Comparison of ENCODE assay signal across 10 cellular contexts in genomic region chr20:63854069-63854765, GRCh38. TPM values are rescaled to one million over a fixed set of nuclear protein-coding genes. Genes with fewer than 3 reads are reported as not detected.
DNase-seq lines count a peak whose midpoint lies in the region; ATAC-seq and TF ChIP-seq lines count a peak whose summit lies in the region.
"Had no signal": no experiment of that assay in that cellular context is flagged by ENCODE, and none has a peak within 500 bp of the region (broad histone marks: within the 10 kb centered on the region; RNA-seq: fewer than 3 reads in every experiment).

No MANE protein-coding gene starts in this region.

- TF ChIP-seq CTCF in PC-3 (conservative IDR thresholded peaks at IDR 0.05; ENCODE audit: low read depth, low read length) (no peak), heart left ventricle (IDR thresholded peaks at IDR 0.05) (no peak)

- H3K9me3 ChIP-seq in PC-3 (ENCODE audit: low read length) (no peaks in the 10 kb centered on the region), heart left ventricle (no peaks in the 10 kb centered on the region)

- H3K36me3 ChIP-seq in PC-3 (ENCODE audit: low read depth, low read length) (no peaks in the 10 kb centered on the region), heart left ventricle (no peaks in the 10 kb centered on the region)

- WGBS in heart left ventricle, 4 donors: 7 to 26% (median 13%) methylated on average over 8 to 17 of the region's 17 CpGs

- peak; percentile 31 for DNase-seq in EH (ENCODE audit: low read depth)
- DNase-seq in PC-3: no peak
- DNase-seq in heart left ventricle: peak; percentile 61 to 74 (median 70)
- DNase-seq in pons (ENCODE audit: low spot score): peak; percentile 32
- DNase-seq in stimulated activated CD4-positive, alpha-beta T cell treated with anti-CD3 and anti-CD28 coated beads, Interleukin-4, amount 100 ng/mL, for 4 hours: no peak
- DNase-seq in hepatic stellate cell (ENCODE audit: low spot score): no peak
- DNase-seq in superior temporal gyrus (ENCODE audit: extremely low spot score): no peak
- DNase-seq: activated naive CD8-positive, alpha-beta T cell treated with anti-CD3 and anti-CD28 coated beads for 36 hours had no signal

- POLR2A ChIA-PET in PC-3 (lab: Charles Lee; ENCODE audit: unreplicated experiment): interaction anchor here (0.6 to 0.7 kb wide), 2 partner anchors 35 to 50 kb away, joined by 3 read pairs; no protein-coding TSS in a partner anchor

- H3K4me1 ChIP-seq in PC-3 (ENCODE audit: insufficient read depth, low read length) (no peaks in the 10 kb centered on the region), heart left ventricle (peaks cover 23 to 72% (median 55%) of the 10 kb centered on the region in 12 donors)

- no peak overlapping the region for H2AFZ ChIP-seq in PC-3 (ENCODE audit: low read length)

- H3K4me3 ChIP-seq in PC-3 (ENCODE audit: low read length) (no peak overlapping the region), heart left ventricle (peak overlapping the region in 9 of 12 donors; percentile 33 to 43 (median 38))
- H3K4me3 ChIP-seq: SK-N-MC had no signal

- ATAC-seq in PC-3: peak; percentile 13
- peak; percentile 23 to 45 (median 32) for ATAC-seq in heart left ventricle
- no peak for ATAC-seq in HG02852 (IDR thresholded peaks at IDR 0.05; ENCODE audit: unreplicated experiment)

- TF ChIP-seq POLR2A in heart left ventricle (IDR thresholded peaks at IDR 0.05): peak in 1 of 2 donors; percentile 28

- H3K27ac ChIP-seq in PC-3 (ENCODE audit: low read length) (no peak overlapping the region), heart left ventricle (peak overlapping the region; percentile 82 to 96 (median 90))
- H3K27ac ChIP-seq: SK-N-MC had no signal

- BruUV-seq in PC-3 (replicated peaks; lab: Mats Ljungman, UMichigan): no TSS peak

- intact Hi-C loops in PC-3 (cut with micrococcal nuclease): no loop called here
- intact Hi-C loops in heart left ventricle (cut with DNase I): loop anchor here in 1 of 10 donors (2.0 kb wide), 1 partner anchor 23 kb away; the partner anchor contains the start of gene ZBTB46

- no peaks in the 10 kb centered on the region for H3K9me2 ChIP-seq in PC-3 (replicated peaks; ENCODE audit: low read length)

- no peak overlapping the region for H3K4me2 ChIP-seq in PC-3 (ENCODE audit: low read length)

- H3K9ac ChIP-seq in PC-3 (ENCODE audit: low read length): no peak overlapping the region

- H4K20me1 ChIP-seq in PC-3 (ENCODE audit: low read length): no peaks in the 10 kb centered on the region

- peaks cover 3% of the 10 kb centered on the region for H3F3A ChIP-seq in PC-3 (ENCODE audit: low read length, unreplicated experiment)

- CTCF ChIA-PET in PC-3 (lab: Charles Lee): no interaction called here

- no peaks in the 10 kb centered on the region for H3K79me2 ChIP-seq in PC-3 (ENCODE audit: low read length)

- H3K27me3 ChIP-seq in PC-3 (ENCODE audit: low read length) (peaks cover 20% of the 10 kb centered on the region), heart left ventricle (no peaks in the 10 kb centered on the region)

RNA-seq across cellular contexts. Expression of gene ABHD16B, which starts 7.1 kb away (rescaled TPM):
- total RNA-seq in PC-3 (2014; rRNA removed) (not detected in 2 replicates), heart left ventricle (not detected)
- polyA plus RNA-seq in heart left ventricle: under 1 TPM; 0.12 to 0.72 TPM
- total RNA-seq: activated naive CD8-positive, alpha-beta T cell treated with anti-CD3 and anti-CD28 coated beads for 36 hours had no signal

RNA-seq across cellular contexts. Expression of gene TPD52L2, which starts 10.9 kb away (rescaled TPM):
- 147 and 167 TPM in 2 replicates for total RNA-seq in PC-3 (2014; rRNA removed)
- total RNA-seq in heart left ventricle: 100 to 1,000 TPM in 1 of 9 donors, 10 to 100 TPM in 8; 65.0 to 122 (median 72.2) TPM
- polyA plus RNA-seq in heart left ventricle: 100 to 1,000 TPM in 1 of 2 donors, 10 to 100 TPM in 1; 44.4 to 179 TPM

RNA-seq across cellular contexts. Expression of gene ZBTB46, which starts 23.2 kb away (rescaled TPM):
- total RNA-seq in PC-3 (2014; rRNA removed): 2.8 and 7.3 TPM in 2 replicates
- total RNA-seq in heart left ventricle: 10 to 100 TPM; 11.2 to 27.4 (median 14.4) TPM
- 1 to 10 TPM; 6.6 to 8.2 TPM for polyA plus RNA-seq in heart left ventricle

RNA-seq across cellular contexts. Expression of gene DNAJC5, which starts 40.7 kb away (rescaled TPM):
- total RNA-seq in PC-3 (2014; rRNA removed) (73.7 and 80.1 TPM in 2 replicates), heart left ventricle (10 to 100 TPM; 34.8 to 57.1 (median 46.1) TPM)
- polyA plus RNA-seq in heart left ventricle: 10 to 100 TPM; 21.1 to 46.3 TPM

Comparison
In these comparisons a context has a peak if more than half of its experiments do, and no peak if none do; other contexts are left out.
1. DNase-seq: peak in EH (single experiment), heart left ventricle (5 of 5) and pons (single experiment); none in PC-3 (single experiment), stimulated activated CD4-positive, alpha-beta T cell treated with anti-CD3 and anti-CD28 coated beads, Interleukin-4, amount 100 ng/mL, for 4 hours (0 of 2), hepatic stellate cell (single experiment) and superior temporal gyrus (single experiment).